Comparison of ENCODE assay signal across 10 cellular contexts in genomic region chr6:137878070-137878809, GRCh38. TPM values are rescaled to one million over a fixed set of nuclear protein-coding genes. Genes with fewer than 3 reads are reported as not detected.
DNase-seq lines count a peak whose midpoint lies in the region; ATAC-seq and TF ChIP-seq lines count a peak whose summit lies in the region.
"Had no signal": no experiment of that assay in that cellular context is flagged by ENCODE, and none has a peak within 500 bp of the region (broad histone marks: within the 10 kb centered on the region; RNA-seq: fewer than 3 reads in every experiment).

No MANE protein-coding gene starts in this region.

- H3K27ac Mint-ChIP-seq in activated CD8-positive, alpha-beta T cell treated with anti-CD3 and anti-CD28 coated beads, Interleukin-2, amount 10 ng/mL, durations not matched to agents 7 days and 5 days = peak overlapping the region; percentile 13
- peak overlapping the region; percentile 75 for H3K27ac Mint-ChIP-seq in memory B cell

- DNase-seq in heart left ventricle = no peak
- DNase-seq in cardiac septum (ENCODE audit: low spot score) = no peak
- DNase-seq in activated CD8-positive, alpha-beta T cell treated with anti-CD3 and anti-CD28 coated beads, Interleukin-2, amount 10 ng/mL, durations not matched to agents 7 days and 5 days = no peak
- DNase-seq in memory B cell (ENCODE audit: low spot score in 2 of 2) = no peak
- no peak for DNase-seq in tibial nerve (ENCODE audit: low spot score in 2 of 2)
- DNase-seq in GM10266 (ENCODE audit: extremely low spot score) = no peak
- DNase-seq: caudate nucleus, Kasumi-1 had no signal

- peaks cover 75% of the 10 kb centered on the region for H3K4me1 Mint-ChIP-seq in activated CD8-positive, alpha-beta T cell treated with anti-CD3 and anti-CD28 coated beads, Interleukin-2, amount 10 ng/mL, durations not matched to agents 7 days and 5 days (ENCODE audit: low read depth)
- peaks cover 11% of the 10 kb centered on the region for H3K4me1 Mint-ChIP-seq in memory B cell

- H3K9me3 ChIP-seq in heart left ventricle (no peaks in the 10 kb centered on the region), tibial nerve (no peaks in the 10 kb centered on the region)

- WGBS in heart left ventricle, 4 donors = 89 to 94% (median 93%) methylated on average over 8 to 12 of the region's 12 CpGs
- WGBS in tibial nerve, 2 donors = 90 to 92% methylated on average over 12 of the region's 12 CpGs

- ATAC-seq in heart left ventricle = no peak
- ATAC-seq in activated CD8-positive, alpha-beta T cell treated with anti-CD3 and anti-CD28 coated beads, Interleukin-2, amount 10 ng/mL, durations not matched to agents 7 days and 5 days = no peak
- ATAC-seq in memory B cell (ENCODE audit: low read depth) = no peak
- no peak for ATAC-seq in GM21526 (IDR thresholded peaks at IDR 0.05; ENCODE audit: low FRiP score, unreplicated experiment)
- ATAC-seq in GM18519 (IDR thresholded peaks at IDR 0.05; ENCODE audit: low FRiP score, unreplicated experiment) = no peak

- H3K4me3 ChIP-seq in heart left ventricle (no peak overlapping the region), tibial nerve (no peak overlapping the region)

- no peaks in the 10 kb centered on the region for H3K27me3 Mint-ChIP-seq in activated CD8-positive, alpha-beta T cell treated with anti-CD3 and anti-CD28 coated beads, Interleukin-2, amount 10 ng/mL, durations not matched to agents 7 days and 5 days (ENCODE audit: low read depth)
- H3K27me3 Mint-ChIP-seq in memory B cell = no peaks in the 10 kb centered on the region

- H3K27ac ChIP-seq in heart left ventricle = peak overlapping the region; percentile 4 to 63 (median 36)
- H3K27ac ChIP-seq in tibial nerve = peak overlapping the region in 3 of 4 donors; percentile 2 to 65 (median 54)

- H3K36me3 Mint-ChIP-seq in activated CD8-positive, alpha-beta T cell treated with anti-CD3 and anti-CD28 coated beads, Interleukin-2, amount 10 ng/mL, durations not matched to agents 7 days and 5 days (ENCODE audit: low read depth) = peaks cover 84% of the 10 kb centered on the region
- H3K36me3 Mint-ChIP-seq in memory B cell = peaks cover 37% of the 10 kb centered on the region

- TF ChIP-seq CTCF in heart left ventricle (IDR thresholded peaks at IDR 0.05) = no peak
- no peak for TF ChIP-seq CTCF in tibial nerve (IDR thresholded peaks at IDR 0.05)
- TF ChIP-seq CTCF in GM10266 (IDR thresholded peaks at IDR 0.05; ENCODE audit: control insufficient read depth, insufficient read depth, low read depth, missing control alignments) = no peak

- CTCF ChIA-PET in activated CD8-positive, alpha-beta T cell treated with anti-CD3 and anti-CD28 coated beads, Interleukin-2, amount 10 ng/mL, durations not matched to agents 7 days and 5 days (lab: Charles Lee) = interaction anchor here (1.0 to 18.0 kb wide), 7 partner anchors 8 to 174 kb away, joined by 3 to 555 read pairs (median 3); partner anchors contain the start of gene TNFAIP3

- intact Hi-C loops in heart left ventricle (cut with DNase I) = loop anchor here in 3 of 10 donors (5.0 to 10.0 kb wide), 2 partner anchors 57 to 64 kb away; no protein-coding TSS in a partner anchor
- intact Hi-C loops in cardiac septum (cut with DNase I) = no loop called here

- no peak overlapping the region for H3K4me3 Mint-ChIP-seq in activated CD8-positive, alpha-beta T cell treated with anti-CD3 and anti-CD28 coated beads, Interleukin-2, amount 10 ng/mL, durations not matched to agents 7 days and 5 days
- H3K4me3 Mint-ChIP-seq in memory B cell = no peak overlapping the region

- peaks cover 0 to 95% (median 89%) of the 10 kb centered on the region in 9 donors for H3K36me3 ChIP-seq in heart left ventricle
- H3K36me3 ChIP-seq in tibial nerve = peaks cover 3 to 88% (median 39%) of the 10 kb centered on the region in 3 donors

- H3K4me1 ChIP-seq in heart left ventricle (peaks cover 0 to 82% (median 19%) of the 10 kb centered on the region in 12 donors), tibial nerve (peaks cover 0 to 60% (median 19%) of the 10 kb centered on the region in 4 donors)

- no peaks in the 10 kb centered on the region for H3K9me3 Mint-ChIP-seq in activated CD8-positive, alpha-beta T cell treated with anti-CD3 and anti-CD28 coated beads, Interleukin-2, amount 10 ng/mL, durations not matched to agents 7 days and 5 days (ENCODE audit: insufficient read depth)
- no peaks in the 10 kb centered on the region for H3K9me3 Mint-ChIP-seq in memory B cell

- no peak for TF ChIP-seq POLR2A in heart left ventricle (IDR thresholded peaks at IDR 0.05)
- TF ChIP-seq POLR2A in tibial nerve (IDR thresholded peaks at IDR 0.05) = no peak

- no peak for TF ChIP-seq EP300 in tibial nerve (IDR thresholded peaks at IDR 0.05)

- no peaks in the 10 kb centered on the region for H3K27me3 ChIP-seq in heart left ventricle
- no peaks in the 10 kb centered on the region for H3K27me3 ChIP-seq in tibial nerve

- POLR2A ChIA-PET in activated CD8-positive, alpha-beta T cell treated with anti-CD3 and anti-CD28 coated beads, Interleukin-2, amount 10 ng/mL, durations not matched to agents 7 days and 5 days (lab: Charles Lee) = interaction anchor here (0.6 to 2.3 kb wide), 5 partner anchors 11 to 226 kb away, joined by 3 to 12 read pairs (median 3); partner anchors contain the start of gene TNFAIP3

RNA-seq across cellular contexts. Expression of gene TNFAIP3, which starts 11.2 kb away (rescaled TPM):
- total RNA-seq in heart left ventricle (10 to 100 TPM in 2 of 9 donors, 1 to 10 TPM in 7; 3.2 to 33.7 (median 6.0) TPM), cardiac septum (7.9 TPM), tibial nerve (10 to 100 TPM; 21.6 to 48.4 (median 32.8) TPM)
- 1 to 10 TPM; 3.0 to 3.3 TPM for polyA plus RNA-seq in heart left ventricle
- 10 to 100 TPM; 29.6 to 34.5 TPM for total RNA-seq in activated CD8-positive, alpha-beta T cell treated with anti-CD3 and anti-CD28 coated beads, Interleukin-2, amount 10 ng/mL, durations not matched to agents 7 days and 5 days
